20 cellular contexts compared by ENCODE assay signal in the genomic region with DNA sequence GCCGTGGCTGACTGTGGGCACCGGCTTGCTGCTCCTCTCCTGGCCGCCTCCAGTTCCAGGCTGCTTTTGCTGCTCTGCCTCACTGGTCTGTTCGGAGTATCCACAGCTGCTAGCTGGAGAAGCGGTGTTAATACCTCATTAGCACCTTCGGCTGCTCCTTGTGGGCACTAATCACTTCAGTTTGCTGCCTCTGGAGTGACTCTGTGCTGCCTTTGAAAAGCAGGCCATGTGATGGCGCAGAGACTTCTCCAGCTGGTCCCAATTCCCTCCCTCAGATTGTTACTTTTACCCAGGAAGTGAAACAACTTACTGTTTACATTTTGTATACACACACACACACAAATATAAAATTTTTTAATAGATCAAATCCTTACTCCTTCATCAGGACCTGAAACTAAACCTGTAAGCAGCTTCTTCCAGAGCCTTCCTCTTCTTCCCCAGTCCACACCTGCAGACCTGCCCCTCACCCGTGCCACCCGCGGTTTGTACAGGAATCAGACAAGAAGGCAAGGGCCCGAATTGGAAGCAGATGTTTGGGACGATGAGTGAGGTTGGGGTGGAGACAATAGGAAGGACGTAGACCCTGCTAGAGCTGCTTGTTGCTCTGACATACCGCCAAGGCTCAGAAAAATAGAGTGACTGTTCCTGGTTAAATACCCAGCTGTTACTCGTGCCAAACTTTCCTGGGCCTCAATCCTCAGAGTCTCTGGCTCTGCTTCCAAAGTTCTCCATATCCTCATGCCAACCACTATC. TPM values are rescaled to one million over a fixed set of nuclear protein-coding genes. Genes with fewer than 3 reads are reported as not detected.
DNase-seq lines count a peak whose midpoint lies in the region; ATAC-seq and TF ChIP-seq lines count a peak whose summit lies in the region.
"Had no signal": no experiment of that assay in that cellular context is flagged by ENCODE, and none has a peak within 500 bp of the region (broad histone marks: within the 10 kb centered on the region; RNA-seq: fewer than 3 reads in every experiment).

No MANE protein-coding gene starts in this region.

- H4K8ac ChIP-seq in mesendoderm (ENCODE audit: low read depth, low read length): no peak overlapping the region

- no peak overlapping the region for H3K23ac ChIP-seq in mesendoderm (ENCODE audit: low read length)

- H2BK120ac ChIP-seq in mesendoderm (ENCODE audit: low read depth, low read length): no peak overlapping the region

- H3K79me2 ChIP-seq in mesendoderm (ENCODE audit: control insufficient read depth, insufficient read depth, low read length): no peaks in the 10 kb centered on the region

- H3K27ac ChIP-seq in mesendoderm (ENCODE audit: low read depth, low read length) (no peak overlapping the region), thoracic aorta (peak overlapping the region; percentile 73 to 76)
- H3K27ac ChIP-seq: right atrium auricular region had no signal

- TF ChIP-seq POLR2A in GM18505 (IDR thresholded peaks at IDR 0.05; ENCODE audit: borderline replicate concordance, extremely low read depth, insufficient read depth, insufficient read length): no peak

- no peak for DNase-seq in activated T-cell treated with anti-CD3 and anti-CD28 coated beads, Interleukin-2, amount 50 U/mL, for 72 hours
- DNase-seq in activated T-cell treated with anti-CD3 and anti-CD28 coated beads, Interleukin-2, amount 50 U/mL, for 48 hours: no peak
- DNase-seq in mesendoderm (peak; percentile 81), thoracic aorta (ENCODE audit: low spot score) (no peak)
- DNase-seq in activated CD4-positive, CD25-positive, alpha-beta regulatory T cell treated with anti-CD3 and anti-CD28 coated beads, Interleukin-2, amount 50 U/mL, for 72 hours: no peak
- DNase-seq: activated CD4-positive, alpha-beta T cell treated with anti-CD3 and anti-CD28 coated beads for 48 hours; activated T-cell treated with anti-CD3 and anti-CD28 coated beads, Interleukin-2, amount 50 U/mL, for 1 hour; Calu3; cortex of kidney; GDM1; hippocampal formation; left cardiac atrium; NCI-H2107; stimulated activated CD4-positive, alpha-beta T cell treated with anti-CD3 and anti-CD28 coated beads, Interleukin-1b, Interleukin-23, amount 100 ng/mL, for 48 hours; thyroid gland had no signal

- no peaks in the 10 kb centered on the region for H3K9me3 ChIP-seq in thoracic aorta
- H3K9me3 ChIP-seq: right atrium auricular region, thyroid gland had no signal

- H3K4me1 ChIP-seq in mesendoderm (ENCODE audit: control insufficient read depth, low read depth, low read length) (peaks cover 3% of the 10 kb centered on the region), thoracic aorta (ENCODE audit: control insufficient read depth in 1 of 2, low read depth in 2 of 2) (peaks cover 47 to 84% of the 10 kb centered on the region in 2 donors)
- H3K4me1 ChIP-seq: thyroid gland had no signal

- no peak overlapping the region for H4K5ac ChIP-seq in mesendoderm (ENCODE audit: low read length)

- no peak overlapping the region for H2BK5ac ChIP-seq in mesendoderm (ENCODE audit: low read length)

- H3K36me3 Mint-ChIP-seq in activated T-cell treated with anti-CD3 and anti-CD28 coated beads, Interleukin-2, amount 50 U/mL, for 72 hours (ENCODE audit: insufficient read depth in 2 of 2): no peaks in the 10 kb centered on the region
- peaks cover 16% of the 10 kb centered on the region for H3K36me3 Mint-ChIP-seq in brain

- H3K4ac ChIP-seq in mesendoderm (ENCODE audit: low read depth, low read length): no peak overlapping the region

- no peak overlapping the region for H3K4me2 ChIP-seq in mesendoderm (ENCODE audit: low read length)

- H3K36me3 ChIP-seq in mesendoderm (ENCODE audit: control insufficient read depth, insufficient read depth, low read length) (no peaks in the 10 kb centered on the region), thoracic aorta (no peaks in the 10 kb centered on the region)
- H3K36me3 ChIP-seq: thyroid gland had no signal

- H3K79me1 ChIP-seq in mesendoderm (ENCODE audit: low read length): no peaks in the 10 kb centered on the region

- no CpG with 5 or more reads among the region's 15 CpGs for WGBS in mesendoderm (ENCODE audit: extremely low coverage, insufficient coverage, low lambda C conversion rate)

- H3K18ac ChIP-seq in mesendoderm (ENCODE audit: low read length): no peak overlapping the region

- no peak overlapping the region for H2BK15ac ChIP-seq in mesendoderm (replicated peaks; ENCODE audit: low read depth)

- no peak overlapping the region for H3K4me3 Mint-ChIP-seq in activated T-cell treated with anti-CD3 and anti-CD28 coated beads, Interleukin-2, amount 50 U/mL, for 72 hours
- H3K4me3 Mint-ChIP-seq in brain: no peak overlapping the region

- H3K9me3 Mint-ChIP-seq in activated T-cell treated with anti-CD3 and anti-CD28 coated beads, Interleukin-2, amount 50 U/mL, for 72 hours: no peaks in the 10 kb centered on the region
- no peaks in the 10 kb centered on the region for H3K9me3 Mint-ChIP-seq in brain

- H3K27ac Mint-ChIP-seq in activated T-cell treated with anti-CD3 and anti-CD28 coated beads, Interleukin-2, amount 50 U/mL, for 72 hours: peak overlapping the region; percentile 46
- peak overlapping the region in 3 of 5 experiments; percentile 21 to 50 (median 50) for H3K27ac Mint-ChIP-seq in brain

- no peak for ATAC-seq in activated T-cell treated with anti-CD3 and anti-CD28 coated beads, Interleukin-2, amount 50 U/mL, for 72 hours (replicated peaks in 1 of 2)
- ATAC-seq in thoracic aorta (ENCODE audit: insufficient number of reproducible peaks, low FRiP score, low read depth) (no peak), GM21528 (IDR thresholded peaks at IDR 0.05; ENCODE audit: low FRiP score, unreplicated experiment) (no peak), GM18505 (IDR thresholded peaks at IDR 0.05; ENCODE audit: unreplicated experiment) (no peak)
- ATAC-seq: esophagus mucosa, left cardiac atrium had no signal

- TF ChIP-seq CTCF in brain (conservative IDR thresholded peaks at IDR 0.05): no peak
- TF ChIP-seq CTCF in thoracic aorta (IDR thresholded peaks at IDR 0.05): no peak

- H3K56ac ChIP-seq in mesendoderm (ENCODE audit: low read length): no peak overlapping the region

- H3K27me3 ChIP-seq in mesendoderm (ENCODE audit: insufficient read depth, low read length, poor library complexity): no peaks in the 10 kb centered on the region
- no peaks in the 10 kb centered on the region for H3K27me3 ChIP-seq in thoracic aorta (replicated peaks; ENCODE audit: insufficient read depth)
- H3K27me3 ChIP-seq: right atrium auricular region, thyroid gland had no signal

- H3K9ac ChIP-seq in mesendoderm (ENCODE audit: low read length): no peak overlapping the region

- H3K4me1 Mint-ChIP-seq in activated T-cell treated with anti-CD3 and anti-CD28 coated beads, Interleukin-2, amount 50 U/mL, for 72 hours (ENCODE audit: low read depth): no peaks in the 10 kb centered on the region
- H3K4me1 Mint-ChIP-seq in brain: peaks cover 11% of the 10 kb centered on the region

- H3K4me3 ChIP-seq in mesendoderm (ENCODE audit: low read length): no peak overlapping the region
- H3K4me3 ChIP-seq in thoracic aorta: no peak overlapping the region
- H3K4me3 ChIP-seq: right atrium auricular region, thyroid gland had no signal

- no peak overlapping the region for H2AK5ac ChIP-seq in mesendoderm (ENCODE audit: low read length)

- H3K27me3 Mint-ChIP-seq in activated T-cell treated with anti-CD3 and anti-CD28 coated beads, Interleukin-2, amount 50 U/mL, for 72 hours (ENCODE audit: low read depth): no peaks in the 10 kb centered on the region
- no peaks in the 10 kb centered on the region for H3K27me3 Mint-ChIP-seq in brain

RNA-seq across cellular contexts. Expression of a gene that starts 41.5 kb away (rescaled TPM):
- total RNA-seq in activated T-cell treated with anti-CD3 and anti-CD28 coated beads, Interleukin-2, amount 50 U/mL, for 72 hours: under 1 TPM; 0.25 to 0.84 TPM
- polyA plus RNA-seq in brain (ENCODE audit: insufficient read depth, low read depth, low replicate concordance): 2.8 TPM
- 0.13 TPM for polyA plus RNA-seq in mesendoderm (2013, experiment 1 of 2)
- 0.13 TPM for polyA plus RNA-seq in mesendoderm (2013, experiment 2 of 2)
- total RNA-seq in thoracic aorta: 100 to 1,000 TPM; 674 to 973 TPM

RNA-seq across cellular contexts. Expression of a gene that starts 59.3 kb away (rescaled TPM):
- 10 to 100 TPM; 34.7 to 43.0 TPM for total RNA-seq in activated T-cell treated with anti-CD3 and anti-CD28 coated beads, Interleukin-2, amount 50 U/mL, for 72 hours
- 25.4 TPM for polyA plus RNA-seq in brain (ENCODE audit: insufficient read depth, low read depth, low replicate concordance)
- polyA plus RNA-seq in mesendoderm (2013, experiment 1 of 2): 17.4 TPM
- polyA plus RNA-seq in mesendoderm (2013, experiment 2 of 2): 18.3 TPM
- total RNA-seq in thoracic aorta: 10 to 100 TPM; 29.6 to 51.4 TPM

RNA-seq across cellular contexts. Expression of a gene that starts 59.4 kb away (rescaled TPM):
- total RNA-seq in activated T-cell treated with anti-CD3 and anti-CD28 coated beads, Interleukin-2, amount 50 U/mL, for 72 hours: 10 to 100 TPM; 71.1 to 87.9 TPM
- 24.9 TPM for polyA plus RNA-seq in brain (ENCODE audit: insufficient read depth, low read depth, low replicate concordance)
- polyA plus RNA-seq in mesendoderm (2013, experiment 1 of 2): 84.5 TPM
- polyA plus RNA-seq in mesendoderm (2013, experiment 2 of 2): 83.5 TPM
- total RNA-seq in thoracic aorta: 10 to 100 TPM; 31.8 to 32.5 TPM

Comparison
In these comparisons a context has a peak if more than half of its experiments do, and no peak if none do; other contexts are left out.
1. RNA of a gene that starts 41.5 kb away (total RNA-seq): 674 to 973 TPM in thoracic aorta; 0.25 to 0.84 TPM in activated T-cell treated with anti-CD3 and anti-CD28 coated beads, Interleukin-2, amount 50 U/mL, for 72 hours; every median in the first group is over 100 times any median in the second.